1 cellular context compared by ENCODE assay signal in the genomic region with DNA sequence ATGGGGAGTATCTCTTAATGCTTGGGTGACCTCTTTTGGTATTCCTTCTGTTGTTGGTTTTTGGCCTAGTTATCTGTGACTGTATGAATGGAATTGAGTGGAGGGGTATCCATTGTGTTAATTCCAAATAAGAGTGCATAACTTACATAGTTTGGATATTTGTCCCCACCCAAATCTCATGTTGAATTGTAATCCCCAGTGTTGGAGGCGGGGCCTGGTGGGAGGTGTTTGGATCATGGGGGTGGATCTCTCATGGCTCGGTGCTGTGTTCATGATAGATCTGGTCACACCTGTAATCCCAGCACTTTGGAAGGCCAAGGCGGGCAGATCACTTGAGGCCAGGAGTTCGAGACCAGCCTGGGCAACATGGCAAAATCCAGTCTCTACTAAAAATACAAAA.
TF ChIP-seq lines count a peak whose summit lies in the region.

No MANE protein-coding gene starts in this region.

TF ChIP-seq in A549, 52 proteins besides CTCF, POLR2A, EP300 and RAD21:
- peak; percentile 39; the same call in 1 of the 2 replicates for TF ChIP-seq GATA3 (IDR thresholded peaks at IDR 0.05; ENCODE audit: borderline replicate concordance)
